8 cellular contexts compared by ENCODE assay signal in the genomic region with DNA sequence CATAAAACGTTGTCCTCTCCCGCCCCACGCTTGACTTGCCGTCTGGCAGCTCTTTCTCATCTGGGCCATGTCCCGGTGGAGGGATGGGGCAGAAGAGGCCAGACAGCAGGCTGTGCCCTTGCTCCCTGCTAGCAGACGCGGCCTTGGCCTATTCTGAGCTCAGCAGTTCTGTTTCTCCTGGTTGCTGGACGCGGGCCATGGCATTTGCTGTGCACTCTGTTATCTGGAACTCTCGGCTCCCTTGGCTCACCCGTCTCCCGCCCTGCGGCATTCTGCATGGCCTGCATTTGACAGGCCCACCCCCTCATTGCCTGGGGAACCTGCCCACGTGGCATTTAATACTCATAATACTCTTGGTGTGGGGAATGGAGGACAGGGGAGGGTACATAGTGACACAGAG.
DNase-seq lines count a peak whose midpoint lies in the region; ATAC-seq and TF ChIP-seq lines count a peak whose summit lies in the region.
"Not testable (repeated sequence)": the region's sequence is repeated elsewhere in the genome, so short reads cannot be mapped to it uniquely, and the experiment has no call there.

No MANE protein-coding gene starts in this region.

- H3K4me3 ChIP-seq in BE2C (ENCODE audit: low read depth, low read length); brain microvascular endothelial cell (ENCODE audit: low read depth, low read length); fibroblast of pulmonary artery (replicated peaks; ENCODE audit: low read depth, low read length); heart right ventricle; left lung; transverse colon: not testable (repeated sequence)

- not testable (repeated sequence) for H3K27me3 ChIP-seq in BE2C; brain microvascular endothelial cell (replicated peaks); heart right ventricle; left lung; transverse colon

- H3K27ac ChIP-seq in brain microvascular endothelial cell, left lung, transverse colon: not testable (repeated sequence)
- peak overlapping the region in 1 of 10 donors; percentile 25 for H3K27ac ChIP-seq in heart right ventricle

- intact Hi-C loops in heart right ventricle (cut with DNase I); left lung (cut with DNase I); sciatic nerve (cut with DNase I); transverse colon (cut with DNase I; ENCODE audit: low total_unique reads): not testable (repeated sequence)

- ATAC-seq in heart right ventricle (peak; percentile 96 to 99 (median 98)), left lung (peak; percentile 76), omental fat pad (ENCODE audit: low FRiP score) (peak; percentile 90), sciatic nerve (peak; percentile 96)

- not testable (repeated sequence) for TF ChIP-seq POLR2A in transverse colon (IDR thresholded peaks at IDR 0.05)

- not testable (repeated sequence) for H3K4me1 ChIP-seq in BE2C, left lung, transverse colon
- H3K4me1 ChIP-seq in heart right ventricle = peaks cover 0 to 11% (median 0%) of the 10 kb centered on the region in 9 donors

- H3K36me3 ChIP-seq in BE2C; brain microvascular endothelial cell (replicated peaks); heart right ventricle; left lung; transverse colon: not testable (repeated sequence)

- TF ChIP-seq EP300 in transverse colon (IDR thresholded peaks at IDR 0.05; ENCODE audit: low read depth) = not testable (repeated sequence)

- 26 to 37% methylated on average over 14 of the region's 14 CpGs for WGBS in heart right ventricle, 2 donors
- 84% methylated on average over 10 of the region's 14 CpGs; no CpG with 5 or more reads in 1 of the 2 donors for WGBS in transverse colon (ENCODE audit: low coverage in 1 of 2), 2 donors

- TF ChIP-seq CTCF in BE2C (IDR thresholded peaks at IDR 0.05; ENCODE audit: low read depth, low read length) = peak; percentile 15; the same call in 1 of the 2 replicates
- not testable (repeated sequence) for TF ChIP-seq CTCF in brain microvascular endothelial cell (IDR thresholded peaks at IDR 0.05; ENCODE audit: low read depth, low read length, missing control alignments); left lung (IDR thresholded peaks at IDR 0.05); omental fat pad (IDR thresholded peaks at IDR 0.05); transverse colon (IDR thresholded peaks at IDR 0.05)
- TF ChIP-seq CTCF in fibroblast of pulmonary artery (IDR thresholded peaks at IDR 0.05; ENCODE audit: low read length, missing control alignments) = peak; percentile 13
- peak in 5 of 9 donors; percentile 8 to 50 (median 48) for TF ChIP-seq CTCF in heart right ventricle (IDR thresholded peaks at IDR 0.05)

- DNase-seq in BE2C (peak; percentile 82), brain microvascular endothelial cell (peak; percentile 49), fibroblast of pulmonary artery (ENCODE audit: low read depth) (peak; percentile 81), heart right ventricle (peak; percentile 80 to 84), left lung (peak; percentile 41 to 64), omental fat pad (ENCODE audit: low spot score) (peak; percentile 22), sciatic nerve (ENCODE audit: low spot score) (peak; percentile 71), transverse colon (peak; percentile 11)

- in situ Hi-C loops in brain microvascular endothelial cell (cut with HindIII; ENCODE audit: low pct_ligation_motif_present, low sequenced_read_pairs); transverse colon (cut with MboI; ENCODE audit: low pct_ligation_motif_present in 1 of 4, low pct_unique_long_range_greater_than_20kb in 1 of 4, low sequenced_read_pairs in 3 of 4): not testable (repeated sequence)

- H3K9me3 ChIP-seq in BE2C, heart right ventricle, left lung, transverse colon: not testable (repeated sequence)

Comparison
In these comparisons a context has a peak if more than half of its experiments do, and no peak if none do; other contexts are left out.
1. DNase-seq: peak in every context shown above with its lines; median percentile 82 in BE2C; 82 in heart right ventricle; 81 in fibroblast of pulmonary artery; 71 in sciatic nerve; 52 in left lung; 49 in brain microvascular endothelial cell; 22 in omental fat pad; 11 in transverse colon.